ENCODE assay signal across 10 cellular contexts in the genomic region with DNA sequence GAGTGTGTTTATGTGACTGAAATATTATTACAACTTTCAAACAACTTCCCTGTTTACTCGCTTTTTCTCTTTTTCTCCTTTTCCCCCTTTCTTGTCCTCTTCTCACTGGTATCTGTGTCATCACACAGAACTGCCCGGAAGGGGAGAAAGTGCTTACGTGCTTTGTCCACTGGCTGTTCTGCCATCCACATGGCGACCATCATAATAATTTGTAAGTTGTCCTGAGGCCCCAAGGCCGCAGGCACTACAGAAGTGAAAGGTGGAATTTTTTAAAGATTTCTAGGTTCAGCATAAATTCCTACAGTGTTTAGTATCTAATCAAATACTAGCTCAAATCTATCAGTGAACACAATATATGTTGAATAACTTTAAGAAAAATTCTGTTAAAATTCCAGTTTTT. TPM values are rescaled to one million over a fixed set of nuclear protein-coding genes. Genes with fewer than 3 reads are reported as not detected.
"Had no signal": no experiment of that assay in that cellular context is flagged by ENCODE, and none has a peak within 500 bp of the region (broad histone marks: within the 10 kb centered on the region; RNA-seq: fewer than 3 reads in every experiment).

No MANE protein-coding gene starts in this region.

- ATAC-seq: GM23338, K562 had no signal

- H3K27ac Mint-ChIP-seq: GM23338, H9 had no signal

- FAIRE-seq: H1, H54, HTR-8/SVneo, K562 had no signal

- H3K9me3 Mint-ChIP-seq: GM23338, H9 had no signal

- DNase-seq: H9, HCEC 1CT, IMR-90, KG1 had no signal

- H3K4me3 Mint-ChIP-seq: GM23338, H9 had no signal

- H3K4me3 ChIP-seq: GM23338, K562 had no signal

RNA-seq across cellular contexts. Expression of a gene that starts 46.6 kb away (rescaled TPM):
- total RNA-seq: HT-29, K562 had no signal
